21 cellular contexts compared by ENCODE assay signal in the genomic region with DNA sequence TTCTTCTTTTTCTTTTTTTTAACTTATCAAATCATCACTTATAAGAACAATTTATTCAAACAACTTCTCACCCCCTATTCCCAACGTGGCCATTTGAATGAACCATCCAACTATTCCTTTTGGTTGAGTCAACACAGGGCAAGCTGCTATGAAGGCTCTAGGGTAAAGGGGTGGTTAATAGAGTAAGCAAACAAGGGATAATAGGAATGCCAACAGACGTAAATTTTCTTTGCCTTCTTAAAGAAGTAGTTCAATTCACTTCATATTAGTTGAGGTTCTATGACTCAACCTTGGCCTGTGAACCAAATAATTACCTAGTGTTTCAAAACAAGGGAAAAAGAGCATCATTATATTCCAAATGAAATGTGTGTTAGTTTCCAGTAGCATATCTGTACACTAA.
"Had no signal": no experiment of that assay in that cellular context is flagged by ENCODE, and none has a peak within 500 bp of the region (broad histone marks: within the 10 kb centered on the region; RNA-seq: fewer than 3 reads in every experiment).

No MANE protein-coding gene starts in this region.

- DNase-seq: colonic mucosa; cortex of kidney; effector CD8-positive, alpha-beta T cell; effector memory CD8-positive, alpha-beta T cell; endodermal cell; erythroblast; esophagus squamous epithelium; foreskin fibroblast; foreskin melanocyte; gastrocnemius medialis; glutamatergic neuron; head of caudate nucleus; heart right ventricle; hippocampal formation; left cardiac atrium; left lung; left ventricle myocardium superior; lower lobe of right lung; mesendoderm; midbrain had no signal

- H3K4me3 ChIP-seq: colonic mucosa, esophagus squamous epithelium, gastrocnemius medialis, heart right ventricle, left lung, lower lobe of right lung had no signal

- H3K27ac ChIP-seq: colonic mucosa, epithelial cell of prostate, esophagus squamous epithelium, gastrocnemius medialis, heart right ventricle, left lung, lower lobe of right lung had no signal

- H3K4me1 ChIP-seq: colonic mucosa, esophagus squamous epithelium, gastrocnemius medialis, heart right ventricle, left lung, lower lobe of right lung had no signal

- H3K9me3 ChIP-seq: colonic mucosa, esophagus squamous epithelium, gastrocnemius medialis had no signal

- H3K27me3 ChIP-seq: colonic mucosa, esophagus squamous epithelium, gastrocnemius medialis, heart right ventricle, left lung had no signal

- H3K36me3 ChIP-seq: colonic mucosa, esophagus squamous epithelium, gastrocnemius medialis, heart right ventricle, left lung, lower lobe of right lung had no signal
